5 cellular contexts compared by ENCODE assay signal in the genomic region with DNA sequence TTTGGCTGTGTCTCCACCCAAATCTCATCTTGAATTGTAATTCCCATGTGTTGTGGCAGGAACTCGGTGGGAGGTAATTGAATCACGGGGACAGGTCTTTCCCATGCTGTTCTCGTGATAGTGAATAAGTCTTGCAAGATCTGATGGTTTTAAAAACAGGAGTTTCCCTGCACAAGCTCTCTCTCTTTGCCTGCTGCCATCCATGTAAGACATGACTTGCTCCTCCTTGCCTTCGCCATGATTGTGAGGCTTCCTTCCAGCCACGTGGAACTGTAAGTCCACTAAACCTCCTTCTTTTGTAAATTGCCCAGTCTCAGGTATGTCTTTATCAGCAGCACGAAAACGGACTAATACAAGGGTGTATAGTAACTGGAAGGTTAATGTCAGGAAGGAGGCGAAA. TPM values are rescaled to one million over a fixed set of nuclear protein-coding genes. Genes with fewer than 3 reads are reported as not detected.
DNase-seq lines count a peak whose midpoint lies in the region; ATAC-seq, FAIRE-seq and TF ChIP-seq lines count a peak whose summit lies in the region.
"Not testable (repeated sequence)": the region's sequence is repeated elsewhere in the genome, so short reads cannot be mapped to it uniquely, and the experiment has no call there.

No MANE protein-coding gene starts in this region.

- not testable (repeated sequence) for H2BK5ac ChIP-seq in mesendoderm (ENCODE audit: low read length)

- H3K36me3 Mint-ChIP-seq in activated naive CD4-positive, alpha-beta T cell treated with anti-CD3 and anti-CD28 coated beads, Interleukin-2, amount 50 U/mL, for 24 hours, result peaks cover 55% of the 10 kb centered on the region
- H3K36me3 Mint-ChIP-seq in endothelial cell (ENCODE audit: low read depth, unreplicated experiment), result peaks cover 62% of the 10 kb centered on the region

- DNase-seq in HTR-8/SVneo (ENCODE audit: insufficient read length, low spot score); K562 (ENCODE audit: extremely low read depth in 1 of 4, low spot score in 3 of 4); endothelial cell (ENCODE audit: low spot score); mesendoderm: not testable (repeated sequence)

- 92% methylated on average over 5 of the region's 8 CpGs for WGBS in K562 (ENCODE audit: insufficient coverage, low coverage, missing lambda C conversion rate)
- WGBS in mesendoderm (ENCODE audit: extremely low coverage, insufficient coverage, low lambda C conversion rate), result no CpG with 5 or more reads among the region's 8 CpGs

- H3K23ac ChIP-seq in mesendoderm (ENCODE audit: low read length), result not testable (repeated sequence)

- not testable (repeated sequence) for H3K27ac ChIP-seq in K562 (ENCODE audit: extremely low read depth, low read depth, low read length); mesendoderm (ENCODE audit: low read depth, low read length)

- BruUV-seq in K562 (replicated peaks; lab: Mats Ljungman, UMichigan), result not testable (repeated sequence)

- H3K9ac ChIP-seq in K562 (ENCODE audit: insufficient read depth in 1 of 2, low read depth in 2 of 2, low read length in 2 of 2); mesendoderm (ENCODE audit: low read length): not testable (repeated sequence)

- TF ChIP-seq EP300 in K562 (IDR thresholded peaks at IDR 0.05; ENCODE audit: low read length), result not testable (repeated sequence)

- peak overlapping the region; percentile 3 for H3K4me3 Mint-ChIP-seq in activated naive CD4-positive, alpha-beta T cell treated with anti-CD3 and anti-CD28 coated beads, Interleukin-2, amount 50 U/mL, for 24 hours
- peak overlapping the region; percentile 85 for H3K4me3 Mint-ChIP-seq in endothelial cell (ENCODE audit: unreplicated experiment)

- not testable (repeated sequence) for ATAC-seq in K562

- not testable (repeated sequence) for H3K27me3 ChIP-seq in K562 (ENCODE audit: control insufficient read depth in 2 of 2, insufficient read depth in 2 of 2, low read length in 2 of 2); mesendoderm (ENCODE audit: insufficient read depth, low read length, poor library complexity)

- peaks cover 76% of the 10 kb centered on the region for H3K4me1 Mint-ChIP-seq in activated naive CD4-positive, alpha-beta T cell treated with anti-CD3 and anti-CD28 coated beads, Interleukin-2, amount 50 U/mL, for 24 hours
- not testable (repeated sequence) for H3K4me1 Mint-ChIP-seq in endothelial cell (ENCODE audit: unreplicated experiment)

- in situ Hi-C loops in K562 (cut with MboI), result not testable (repeated sequence)

- not testable (repeated sequence) for H3K4me1 ChIP-seq in K562 (replicated peaks in 1 of 2; ENCODE audit: control insufficient read depth in 2 of 2, insufficient read depth in 2 of 2, low read length in 2 of 2); mesendoderm (ENCODE audit: control insufficient read depth, low read depth, low read length)

- not testable (repeated sequence) for H2BK120ac ChIP-seq in mesendoderm (ENCODE audit: low read depth, low read length)

- not testable (repeated sequence) for H3K56ac ChIP-seq in mesendoderm (ENCODE audit: low read length)

- peak; percentile 42 for FAIRE-seq in HTR-8/SVneo (lab: Jason Lieb, UNC)
- not testable (repeated sequence) for FAIRE-seq in K562 (lab: Jason Lieb, UNC)

- TF ChIP-seq CTCF in K562 (IDR thresholded peaks at IDR 0.05 in 2 of 3, conservative IDR thresholded peaks at IDR 0.05 in 1 of 3; ENCODE audit: insufficient read depth in 2 of 3, low read depth in 1 of 3, low read length in 3 of 3); endothelial cell (IDR thresholded peaks at IDR 0.05; ENCODE audit: unreplicated experiment): not testable (repeated sequence)

- not testable (repeated sequence) for H3K9me1 ChIP-seq in K562 (ENCODE audit: control insufficient read depth, insufficient read depth, low read length)

- POLR2A ChIA-PET in K562 (lab: Yijun Ruan, JAX), result not testable (repeated sequence)

- intact Hi-C loops in K562 (cut with micrococcal nuclease), result not testable (repeated sequence)

- not testable (repeated sequence) for H3K4me3 ChIP-seq in K562
- H3K4me3 ChIP-seq in mesendoderm (ENCODE audit: low read length), result peak overlapping the region; percentile 22

- H3K9me3 Mint-ChIP-seq in activated naive CD4-positive, alpha-beta T cell treated with anti-CD3 and anti-CD28 coated beads, Interleukin-2, amount 50 U/mL, for 24 hours; endothelial cell (ENCODE audit: unreplicated experiment): not testable (repeated sequence)

- H3K18ac ChIP-seq in mesendoderm (ENCODE audit: low read length), result not testable (repeated sequence)

- peaks cover 17% of the 10 kb centered on the region; the same call in 2 of the 3 replicates for H3K79me2 ChIP-seq in K562 (ENCODE audit: control insufficient read depth, insufficient read depth, low read length)
- H3K79me2 ChIP-seq in mesendoderm (ENCODE audit: control insufficient read depth, insufficient read depth, low read length), result not testable (repeated sequence)

- not testable (repeated sequence) for TF ChIP-seq RAD21 in K562 (CRISPR knock-in tag; conservative IDR thresholded peaks at IDR 0.05 in 1 of 2, IDR thresholded peaks at IDR 0.05 in 1 of 2)

- not testable (repeated sequence) for H3K27me3 Mint-ChIP-seq in activated naive CD4-positive, alpha-beta T cell treated with anti-CD3 and anti-CD28 coated beads, Interleukin-2, amount 50 U/mL, for 24 hours; endothelial cell (ENCODE audit: unreplicated experiment)

- not testable (repeated sequence) for TF ChIP-seq POLR2A in K562 (conservative IDR thresholded peaks at IDR 0.05)

- not testable (repeated sequence) for H2BK15ac ChIP-seq in mesendoderm (replicated peaks; ENCODE audit: low read depth)

- not testable (repeated sequence) for H2AFZ ChIP-seq in K562 (ENCODE audit: low read depth, low read length)

- H3K36me3 ChIP-seq in K562 (ENCODE audit: control insufficient read depth, insufficient read depth, low read length), result peaks cover 90% of the 10 kb centered on the region
- peaks cover 14% of the 10 kb centered on the region for H3K36me3 ChIP-seq in mesendoderm (ENCODE audit: control insufficient read depth, insufficient read depth, low read length)

- not testable (repeated sequence) for H3K9me3 ChIP-seq in K562 (replicated peaks; ENCODE audit: control insufficient read depth, insufficient read depth, low read depth, low read length)

- CTCF ChIA-PET in K562 (lab: Yijun Ruan, JAX; ENCODE audit: low intra/inter-chr PET ratio), result not testable (repeated sequence)

- H4K5ac ChIP-seq in mesendoderm (ENCODE audit: low read length), result not testable (repeated sequence)

- H3K27ac Mint-ChIP-seq in activated naive CD4-positive, alpha-beta T cell treated with anti-CD3 and anti-CD28 coated beads, Interleukin-2, amount 50 U/mL, for 24 hours; endothelial cell (ENCODE audit: unreplicated experiment): not testable (repeated sequence)

- not testable (repeated sequence) for H3K4ac ChIP-seq in mesendoderm (ENCODE audit: low read depth, low read length)

- not testable (repeated sequence) for H4K20me1 ChIP-seq in K562 (replicated peaks; ENCODE audit: control insufficient read depth, insufficient read depth, low read length)

- not testable (repeated sequence) for H4K8ac ChIP-seq in mesendoderm (ENCODE audit: low read depth, low read length)

- H2AK5ac ChIP-seq in mesendoderm (ENCODE audit: low read length), result not testable (repeated sequence)

- H3K79me1 ChIP-seq in mesendoderm (ENCODE audit: low read length), result peaks cover 12% of the 10 kb centered on the region

- H3K4me2 ChIP-seq in K562 (ENCODE audit: insufficient read depth, low read length); mesendoderm (ENCODE audit: low read length): not testable (repeated sequence)

TF ChIP-seq in K562, 482 proteins besides CTCF, POLR2A, EP300 and RAD21:
- 0 out of 4 replicates have a peak, but pooled peaks of 1 of the 2 experiments have one; percentile 12 for TF ChIP-seq TRIM24 (IDR thresholded peaks at IDR 0.05)
- TF ChIP-seq ZNF431 (CRISPR knock-in tag; IDR thresholded peaks at IDR 0.05), result peak; percentile 98
- TF ChIP-seq, protein P1, sequence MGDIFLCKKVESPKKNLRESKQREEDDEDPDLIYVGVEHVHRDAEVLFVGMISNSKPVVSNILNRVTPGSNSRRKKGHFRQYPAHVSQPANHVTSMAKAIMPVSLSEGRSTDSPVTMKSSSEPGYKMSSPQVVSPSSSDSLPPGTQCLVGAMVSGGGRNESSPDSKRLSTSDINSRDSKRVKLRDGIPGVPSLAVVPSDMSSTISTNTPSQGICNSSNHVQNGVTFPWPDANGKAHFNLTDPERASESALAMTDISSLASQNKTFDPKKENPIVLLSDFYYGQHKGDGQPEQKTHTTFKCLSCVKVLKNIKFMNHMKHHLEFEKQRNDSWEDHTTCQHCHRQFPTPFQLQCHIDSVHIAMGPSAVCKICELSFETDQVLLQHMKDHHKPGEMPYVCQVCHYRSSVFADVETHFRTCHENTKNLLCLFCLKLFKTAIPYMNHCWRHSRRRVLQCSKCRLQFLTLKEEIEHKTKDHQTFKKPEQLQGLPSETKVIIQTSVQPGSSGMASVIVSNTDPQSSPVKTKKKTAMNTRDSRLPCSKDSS (IDR thresholded peaks at IDR 0.05; ENCODE audit: low read depth, partially characterized antibody), result peak; percentile 44
TF ChIP-seq in K562: peak in this region for 3; not testable (repeated sequence) for 479.

RNA-seq across cellular contexts. Expression of a gene that starts 14.5 kb away (rescaled TPM):
- total RNA-seq in K562 (2011; cell fraction: chromatin; rRNA removed; ENCODE audit: low replicate concordance), result 73.6 and 82.8 TPM in 2 replicates
- 44.7 and 51.0 TPM in 2 replicates for total RNA-seq in K562 (2011; cell fraction: nucleolus; rRNA removed)
- 59.2 and 80.7 TPM in 2 replicates for total RNA-seq in K562 (2011; cell fraction: nucleoplasm; rRNA removed)
- 40.9 and 63.6 TPM in 2 replicates for total RNA-seq in K562 (2014; rRNA removed)
- 38.3 and 40.5 TPM in 2 replicates for total RNA-seq in K562 (2014; rRNA removed; fragmentation: Illumina TruSeq; extraction: Trizol)
- total RNA-seq in K562 (2015; rRNA removed; fragmentation: Illumina TruSeq; extraction: Trizol), result 50.3 and 52.1 TPM in 2 replicates
- total RNA-seq in K562 (2021), result 88.8 and 96.5 TPM in 2 replicates
- polyA plus RNA-seq in K562 (2011; rRNA removed), result 51.6 and 55.3 TPM in 2 replicates
- polyA plus RNA-seq in K562 (2011; cell fraction: cytosol; rRNA removed), result 34.4 and 50.1 TPM in 2 replicates
- polyA plus RNA-seq in K562 (2011; cell fraction: nucleus; rRNA removed), result 107 and 161 TPM in 2 replicates
- polyA plus RNA-seq in K562 (2012), result 36.0 and 46.4 TPM in 2 replicates
- 63.3 and 84.7 TPM in 2 replicates for polyA plus RNA-seq in K562 (2014; fragmentation: Illumina TruSeq; extraction: Trizol)
- polyA plus RNA-seq in K562 (2014; fragmentation: Nextera tagmentation; extraction: Ambion mirVana), result 10 to 100 TPM; 15.4 to 32.7 TPM
- 63.0 and 81.9 TPM in 2 replicates for polyA plus RNA-seq in K562 (2014; rRNA removed)
- 42.4 and 43.0 TPM in 2 replicates for polyA minus RNA-seq in K562 (2011; rRNA and poly(A)+ RNA removed)
- 19.2 and 19.5 TPM in 2 replicates for polyA minus RNA-seq in K562 (2011; cell fraction: cytosol; rRNA and poly(A)+ RNA removed)
- 35.8 and 40.4 TPM in 2 replicates for polyA minus RNA-seq in K562 (2011; cell fraction: nucleus; rRNA and poly(A)+ RNA removed)
- total RNA-seq in endothelial cell (ENCODE audit: unreplicated experiment), result 76.1 TPM
- polyA plus RNA-seq in mesendoderm (2013, experiment 1 of 2), result 46.0 TPM
- polyA plus RNA-seq in mesendoderm (2013, experiment 2 of 2), result 45.3 TPM
